13 cellular contexts compared by ENCODE assay signal in the genomic region with DNA sequence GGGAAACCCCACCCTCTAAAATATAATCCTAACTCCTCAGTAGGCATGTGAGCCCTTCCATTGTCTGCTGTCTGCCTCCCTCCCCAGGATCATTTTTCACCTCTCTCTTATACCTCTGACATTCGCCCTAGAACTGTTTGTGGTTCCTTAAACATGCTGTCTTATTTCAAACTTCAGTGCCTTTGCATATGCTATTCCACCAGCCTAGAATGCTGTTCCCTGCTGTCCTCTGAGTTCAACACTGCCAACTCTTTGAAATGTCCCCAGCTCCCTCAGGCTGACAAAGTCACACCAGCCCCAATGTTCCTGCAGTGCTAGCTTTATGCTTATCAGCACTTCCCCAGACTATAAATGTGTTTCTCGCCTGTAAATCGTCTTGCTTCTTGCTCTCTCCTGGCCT.
"Had no signal": no experiment of that assay in that cellular context is flagged by ENCODE, and none has a peak within 500 bp of the region (broad histone marks: within the 10 kb centered on the region; RNA-seq: fewer than 3 reads in every experiment).

No MANE protein-coding gene starts in this region.

- H3K4me3 ChIP-seq: left lung, pancreas, thyroid gland had no signal

- H3K36me3 ChIP-seq: brain microvascular endothelial cell, left lung, pancreas, thyroid gland, WERI-Rb-1 had no signal

- H3K27me3 ChIP-seq: brain microvascular endothelial cell, left lung, pancreas, thyroid gland had no signal

- DNase-seq: activated effector memory CD4-positive, alpha-beta T cell treated with anti-CD3 and anti-CD28 coated beads, Interleukin-2, amount 50 U/mL, for 16 hours; brain microvascular endothelial cell; cerebellar nuclear complex; effector CD8-positive, alpha-beta T cell; hippocampal formation; kidney; left lung; naive B cell; pancreas; thyroid gland; WERI-Rb-1 had no signal

- H3K36me3 Mint-ChIP-seq: naive B cell had no signal

- FAIRE-seq: kidney, pancreas had no signal

- H3K9me3 Mint-ChIP-seq: naive B cell had no signal

- H3K9me3 ChIP-seq: left lung, pancreas, thyroid gland had no signal

- H3K27ac ChIP-seq: brain microvascular endothelial cell, left lung, pancreas, thyroid gland, WERI-Rb-1 had no signal

- H3K27me3 Mint-ChIP-seq: activated CD4-positive, alpha-beta T cell treated with anti-CD3 and anti-CD28 coated beads for 36 hours; activated naive CD8-positive, alpha-beta T cell; naive B cell had no signal

- ATAC-seq: pancreas had no signal

- H3K4me1 ChIP-seq: pancreas had no signal

- H3K4me3 Mint-ChIP-seq: activated CD4-positive, alpha-beta T cell treated with anti-CD3 and anti-CD28 coated beads for 36 hours; activated naive CD8-positive, alpha-beta T cell had no signal

- H3K27ac Mint-ChIP-seq: activated CD4-positive, alpha-beta T cell treated with anti-CD3 and anti-CD28 coated beads for 36 hours; activated naive CD8-positive, alpha-beta T cell had no signal
